ENCODE assay signal across 8 cellular contexts in genomic region chr6:16316741-16317251, GRCh38.
A peak's percentile ranks its signal among the peaks of the same experiment; 100 is the strongest.
DNase-seq lines count a peak whose midpoint lies in the region; ATAC-seq and TF ChIP-seq lines count a peak whose summit lies in the region.

No MANE protein-coding gene starts in this region.

- no peak for ATAC-seq in Right ventricle myocardium superior (ENCODE audit: poor library complexity)
- ATAC-seq in HG03469 (IDR thresholded peaks at IDR 0.05; ENCODE audit: unreplicated experiment): no peak

- H3K4me3 Mint-ChIP-seq in activated T-cell treated with anti-CD3 and anti-CD28 coated beads, Interleukin-2, amount 50 U/mL, for 24 hours: no peak overlapping the region
- peak overlapping the region in 1 of 5 donors; percentile 4 for H3K4me3 Mint-ChIP-seq in immature natural killer cell

- 56 to 60% methylated on average over 7 of the region's 7 CpGs for WGBS in thyroid gland, 2 donors

- H3K4me1 Mint-ChIP-seq in activated T-cell treated with anti-CD3 and anti-CD28 coated beads, Interleukin-2, amount 50 U/mL, for 24 hours (ENCODE audit: low read depth): peaks cover 53% of the 10 kb centered on the region
- peaks cover 47 to 52% of the 10 kb centered on the region in 2 donors for H3K4me1 Mint-ChIP-seq in immature natural killer cell

- DNase-seq in left ventricle myocardium inferior (no peak), Right ventricle myocardium superior (no peak), NCI-H1436 treated with DMSO at 0.1 percent for 48 hours (lab: John Stamatoyannopoulos, UW) (peak; percentile 54), immature natural killer cell (peak; percentile 55 to 64 (median 64)), thyroid gland (no peak), NCI-H2227 treated with DMSO at 0.1 percent for 48 hours (lab: John Stamatoyannopoulos, UW) (no peak)
- DNase-seq in activated T-cell treated with anti-CD3 and anti-CD28 coated beads, Interleukin-2, amount 50 U/mL, for 24 hours: peak; percentile 44

- H3K27ac ChIP-seq in left ventricle myocardium inferior (replicated peaks): no peak overlapping the region
- H3K27ac ChIP-seq in thyroid gland: no peak overlapping the region

- no peaks in the 10 kb centered on the region for H3K36me3 ChIP-seq in left ventricle myocardium inferior
- H3K36me3 ChIP-seq in thyroid gland: no peaks in the 10 kb centered on the region

- H3K9me3 ChIP-seq in left ventricle myocardium inferior (replicated peaks) (no peaks in the 10 kb centered on the region), thyroid gland (no peaks in the 10 kb centered on the region)

- no peak overlapping the region for H3K4me3 ChIP-seq in left ventricle myocardium inferior
- H3K4me3 ChIP-seq in thyroid gland (replicated peaks in 1 of 3): no peak overlapping the region

- no peak for TF ChIP-seq POLR2A in thyroid gland (IDR thresholded peaks at IDR 0.05)

- intact Hi-C loops in left ventricle myocardium inferior (cut with micrococcal nuclease) (no loop called here), Right ventricle myocardium superior (cut with DNase I) (no loop called here), thyroid gland (cut with DNase I) (no loop called here)

- peak overlapping the region; percentile 80 for H3K27ac Mint-ChIP-seq in activated T-cell treated with anti-CD3 and anti-CD28 coated beads, Interleukin-2, amount 50 U/mL, for 24 hours
- peak overlapping the region in 1 of 6 donors; percentile 78 for H3K27ac Mint-ChIP-seq in immature natural killer cell

- H3K9me3 Mint-ChIP-seq in activated T-cell treated with anti-CD3 and anti-CD28 coated beads, Interleukin-2, amount 50 U/mL, for 24 hours: no peaks in the 10 kb centered on the region
- H3K9me3 Mint-ChIP-seq in immature natural killer cell: no peaks in the 10 kb centered on the region

- peaks cover 4% of the 10 kb centered on the region for H3K36me3 Mint-ChIP-seq in activated T-cell treated with anti-CD3 and anti-CD28 coated beads, Interleukin-2, amount 50 U/mL, for 24 hours (ENCODE audit: low read depth)
- H3K36me3 Mint-ChIP-seq in immature natural killer cell: peaks cover 0 to 4% (median 3%) of the 10 kb centered on the region in 3 donors

- no peaks in the 10 kb centered on the region for H3K27me3 Mint-ChIP-seq in activated T-cell treated with anti-CD3 and anti-CD28 coated beads, Interleukin-2, amount 50 U/mL, for 24 hours
- H3K27me3 Mint-ChIP-seq in immature natural killer cell (ENCODE audit: low read depth in 3 of 3): peaks cover 4 to 7% (median 4%) of the 10 kb centered on the region in 3 donors

- H3K4me1 ChIP-seq in left ventricle myocardium inferior: peaks cover 48% of the 10 kb centered on the region
- H3K4me1 ChIP-seq in thyroid gland: peaks cover 12 to 15% of the 10 kb centered on the region in 2 donors

- TF ChIP-seq CTCF in left ventricle myocardium inferior (IDR thresholded peaks at IDR 0.05; ENCODE audit: borderline replicate concordance): peak; percentile 87
- peak in 5 of 6 experiments; percentile 42 to 75 (median 63) for TF ChIP-seq CTCF in thyroid gland (IDR thresholded peaks at IDR 0.05)

- no peaks in the 10 kb centered on the region for H3K27me3 ChIP-seq in left ventricle myocardium inferior (ENCODE audit: low read depth)
- no peaks in the 10 kb centered on the region for H3K27me3 ChIP-seq in thyroid gland

Comparison
In these comparisons a context has a peak if more than half of its experiments do, and no peak if none do; other contexts are left out.
1. DNase-seq: peak in NCI-H1436 treated with DMSO at 0.1 percent for 48 hours (single experiment), activated T-cell treated with anti-CD3 and anti-CD28 coated beads, Interleukin-2, amount 50 U/mL, for 24 hours (single experiment) and immature natural killer cell (3 of 3); none in left ventricle myocardium inferior (single experiment), Right ventricle myocardium superior (single experiment), thyroid gland (0 of 2) and NCI-H2227 treated with DMSO at 0.1 percent for 48 hours (single experiment).